Comparison of ENCODE assay signal across 9 cellular contexts in genomic region chr14:67269338-67270060, GRCh38. TPM values are rescaled to one million over a fixed set of nuclear protein-coding genes. Genes with fewer than 3 reads are reported as not detected.
DNase-seq lines count a peak whose midpoint lies in the region; ATAC-seq and TF ChIP-seq lines count a peak whose summit lies in the region.
"Had no signal": no experiment of that assay in that cellular context is flagged by ENCODE, and none has a peak within 500 bp of the region (broad histone marks: within the 10 kb centered on the region; RNA-seq: fewer than 3 reads in every experiment).

No MANE protein-coding gene starts in this region.

- no peak overlapping the region for H3K27ac Mint-ChIP-seq in activated CD8-positive, alpha-beta T cell treated with anti-CD3 and anti-CD28 coated beads, Interleukin-2, amount 10 ng/mL, durations not matched to agents 7 days and 5 days

- TF ChIP-seq CTCF in upper lobe of right lung (IDR thresholded peaks at IDR 0.05), result no peak

- peaks cover 9% of the 10 kb centered on the region for H3K36me3 Mint-ChIP-seq in activated CD8-positive, alpha-beta T cell treated with anti-CD3 and anti-CD28 coated beads, Interleukin-2, amount 10 ng/mL, durations not matched to agents 7 days and 5 days (ENCODE audit: low read depth)

- H3K4me1 ChIP-seq in upper lobe of right lung, result peaks cover 36% of the 10 kb centered on the region

- CTCF ChIA-PET in activated CD8-positive, alpha-beta T cell treated with anti-CD3 and anti-CD28 coated beads, Interleukin-2, amount 10 ng/mL, durations not matched to agents 7 days and 5 days (lab: Charles Lee), result interaction anchor here (2.6 kb wide), 1 partner anchor 17 kb away, joined by 11 read pairs; no protein-coding TSS in a partner anchor

- no peaks in the 10 kb centered on the region for H3K9me3 ChIP-seq in upper lobe of right lung

- DNase-seq in NCI-H2227 (lab: John Stamatoyannopoulos, UW; ENCODE audit: unreplicated experiment) (peak; percentile 32), NCI-H2227 treated with DMSO at 0.1 percent for 48 hours (lab: John Stamatoyannopoulos, UW) (no peak), fibroblast of gingiva (ENCODE audit: low read depth) (peak; percentile 83), midbrain (lab: John Stamatoyannopoulos, UW) (peak; percentile 48), upper lobe of right lung (no peak)
- no peak for DNase-seq in central memory CD4-positive, alpha-beta T cell
- DNase-seq in activated CD8-positive, alpha-beta T cell treated with anti-CD3 and anti-CD28 coated beads, Interleukin-2, amount 10 ng/mL, durations not matched to agents 7 days and 5 days, result no peak
- DNase-seq: activated CD8-positive, alpha-beta memory T cell treated with anti-CD3 and anti-CD28 coated beads, Interleukin-2, amount 50 U/mL, for 48 hours had no signal

- no peaks in the 10 kb centered on the region for H3K27me3 Mint-ChIP-seq in activated CD8-positive, alpha-beta T cell treated with anti-CD3 and anti-CD28 coated beads, Interleukin-2, amount 10 ng/mL, durations not matched to agents 7 days and 5 days (ENCODE audit: low read depth)

- no peaks in the 10 kb centered on the region for H3K9me3 Mint-ChIP-seq in activated CD8-positive, alpha-beta T cell treated with anti-CD3 and anti-CD28 coated beads, Interleukin-2, amount 10 ng/mL, durations not matched to agents 7 days and 5 days (ENCODE audit: insufficient read depth)

- H3K27ac ChIP-seq in upper lobe of right lung, result peak overlapping the region; percentile 67

- ATAC-seq in upper lobe of right lung (no peak), GM18861 (IDR thresholded peaks at IDR 0.05; ENCODE audit: unreplicated experiment) (no peak)
- ATAC-seq in activated CD8-positive, alpha-beta T cell treated with anti-CD3 and anti-CD28 coated beads, Interleukin-2, amount 10 ng/mL, durations not matched to agents 7 days and 5 days, result no peak

- H3K4me1 Mint-ChIP-seq in activated CD8-positive, alpha-beta T cell treated with anti-CD3 and anti-CD28 coated beads, Interleukin-2, amount 10 ng/mL, durations not matched to agents 7 days and 5 days (ENCODE audit: low read depth), result no peaks in the 10 kb centered on the region

- H3K4me3 Mint-ChIP-seq in activated CD8-positive, alpha-beta T cell treated with anti-CD3 and anti-CD28 coated beads, Interleukin-2, amount 10 ng/mL, durations not matched to agents 7 days and 5 days, result no peak overlapping the region

- POLR2A ChIA-PET in activated CD8-positive, alpha-beta T cell treated with anti-CD3 and anti-CD28 coated beads, Interleukin-2, amount 10 ng/mL, durations not matched to agents 7 days and 5 days (lab: Charles Lee), result no interaction called here

- no peaks in the 10 kb centered on the region for H3K27me3 ChIP-seq in upper lobe of right lung

- H3K4me3 ChIP-seq in upper lobe of right lung, result peak overlapping the region; percentile 24

- no peaks in the 10 kb centered on the region for H3K36me3 ChIP-seq in upper lobe of right lung

- intact Hi-C loops in upper lobe of right lung (cut with DNase I), result no loop called here

RNA-seq across cellular contexts. Expression of gene PALS1, which starts 28.3 kb away (rescaled TPM):
- 35.5 TPM for total RNA-seq in upper lobe of right lung
- 1 to 10 TPM; 5.1 to 5.5 TPM for total RNA-seq in activated CD8-positive, alpha-beta T cell treated with anti-CD3 and anti-CD28 coated beads, Interleukin-2, amount 10 ng/mL, durations not matched to agents 7 days and 5 days

Comparison
In these comparisons a context has a peak if more than half of its experiments do, and no peak if none do; other contexts are left out.
1. DNase-seq: peak in NCI-H2227 (single experiment), fibroblast of gingiva (single experiment) and midbrain (single experiment); none in NCI-H2227 treated with DMSO at 0.1 percent for 48 hours (single experiment), upper lobe of right lung (single experiment), central memory CD4-positive, alpha-beta T cell (single experiment) and activated CD8-positive, alpha-beta T cell treated with anti-CD3 and anti-CD28 coated beads, Interleukin-2, amount 10 ng/mL, durations not matched to agents 7 days and 5 days (single experiment).